ENCODE assay signal across 8 cellular contexts in the genomic region with DNA sequence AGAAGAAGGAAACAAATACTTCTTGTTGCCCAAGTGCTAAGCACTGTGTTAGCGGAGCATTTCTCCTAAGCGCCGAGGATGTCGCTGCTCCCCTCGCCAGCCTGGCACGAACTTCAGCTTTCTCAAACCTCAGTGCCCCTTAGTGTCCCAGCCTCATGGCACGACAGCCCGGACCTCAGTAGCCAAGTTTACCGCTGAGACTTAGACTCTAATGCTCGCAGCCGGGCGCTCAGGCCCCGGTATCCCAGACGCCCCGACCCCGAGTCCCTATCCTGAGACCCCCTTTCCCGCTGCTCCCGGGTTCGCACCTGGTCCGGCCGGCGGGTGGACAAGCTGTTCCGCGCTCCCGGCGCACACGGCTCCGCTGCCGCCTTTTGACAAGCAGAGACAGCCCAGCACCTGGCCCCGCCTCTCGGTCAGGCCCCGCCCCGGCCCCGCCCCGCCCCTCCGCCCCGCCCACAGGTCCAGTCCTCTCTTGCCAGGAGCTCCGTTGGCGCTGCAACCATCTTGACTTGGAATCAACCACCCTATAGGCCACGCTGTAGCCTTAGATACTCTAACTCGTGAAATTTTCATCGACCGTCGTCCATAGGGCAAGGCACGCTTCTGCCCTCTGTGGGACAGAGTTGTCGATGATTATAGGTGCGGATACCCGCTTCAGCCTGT. TPM values are rescaled to one million over a fixed set of nuclear protein-coding genes. Genes with fewer than 3 reads are reported as not detected.
DNase-seq lines count a peak whose midpoint lies in the region; ATAC-seq and TF ChIP-seq lines count a peak whose summit lies in the region.

A gene (minus strand): TSS at position 348 of the 666 bp plus-strand sequence. CDS start 25,881 bp downstream, outside the sequence.

- H3K36me3 ChIP-seq in Peyer's patch = no peaks in the 10 kb centered on the region

- H3K27me3 Mint-ChIP-seq in nephron (ENCODE audit: low read depth) = peaks cover 98% of the 10 kb centered on the region

- in situ Hi-C loops in Caki2 (cut with HindIII; ENCODE audit: low pct_unique_long_range_greater_than_20kb, low sequenced_read_pairs) = no loop called here

- TF ChIP-seq CTCF in Peyer's patch (IDR thresholded peaks at IDR 0.05) = peak in 3 of 6 experiments; percentile 28 to 45 (median 36)
- peak in 1 of 3 experiments; percentile 24 for TF ChIP-seq CTCF in nephron (IDR thresholded peaks at IDR 0.05; ENCODE audit: unreplicated experiment in 3 of 3)

- H3K9me3 Mint-ChIP-seq in nephron = no peaks in the 10 kb centered on the region

- TF ChIP-seq RAD21 in Ishikawa (IDR thresholded peaks at IDR 0.05; ENCODE audit: low read depth) = peak; percentile 23; the same call in 1 of the 2 replicates

- H3K4me1 Mint-ChIP-seq in nephron = peaks cover 16% of the 10 kb centered on the region

- H3K27ac ChIP-seq in Peyer's patch = peak within 1 kb of the TSS; percentile 67 to 92 (median 78)

- H3K27ac Mint-ChIP-seq in nephron = peak within 1 kb of the TSS in 1 of 3 experiments; percentile 66

- H3K4me3 ChIP-seq in Peyer's patch = peak within 1 kb of the TSS; percentile 51 to 61 (median 58)

- no peaks in the 10 kb centered on the region for H3K27me3 ChIP-seq in Peyer's patch

- 0 out of 2 replicates have a peak, but pooled peaks have one; percentile 34 for TF ChIP-seq EP300 in Ishikawa (IDR thresholded peaks at IDR 0.05; ENCODE audit: borderline replicate concordance)

- DNase-seq in Caki2 (ENCODE audit: low read depth) (peak; percentile 84), Peyer's patch (peak; percentile 72 to 98 (median 91)), activated T-helper 1 cell treated with Interleukin-2 at 50 U/mL for 16 hours (ENCODE audit: low read depth) (peak; percentile 51), fibroblast of peridontal ligament (ENCODE audit: extremely low read depth) (peak; percentile 77), stromal cell of bone marrow (ENCODE audit: low read depth) (peak; percentile 33)

- TF ChIP-seq POLR2A in Peyer's patch (IDR thresholded peaks at IDR 0.05) = peak; percentile 91 to 95

- H3K36me3 Mint-ChIP-seq in nephron (ENCODE audit: low read depth) = no peaks in the 10 kb centered on the region

- no peaks in the 10 kb centered on the region for H3K9me3 ChIP-seq in Peyer's patch

- peaks cover 2 to 24% (median 14%) of the 10 kb centered on the region in 4 donors for H3K4me1 ChIP-seq in Peyer's patch

- ATAC-seq in GM21526 (IDR thresholded peaks at IDR 0.05; ENCODE audit: low FRiP score, unreplicated experiment) = peak; percentile 64

- H3K4me3 Mint-ChIP-seq in nephron = peak within 1 kb of the TSS; percentile 77 to 86 (median 80)

TF ChIP-seq in Ishikawa, 13 proteins besides CTCF, POLR2A, EP300 and RAD21:
- TF ChIP-seq ZBTB7A (IDR thresholded peaks at IDR 0.05; ENCODE audit: low read depth) (0 out of 2 replicates have a peak, but pooled peaks have one; percentile 28), TEAD4 (IDR thresholded peaks at IDR 0.05) (no peak), TAF1 (IDR thresholded peaks at IDR 0.05; ENCODE audit: low read depth) (no peak), NFIC (IDR thresholded peaks at IDR 0.05) (peak; percentile 45), YY1 (IDR thresholded peaks at IDR 0.05; ENCODE audit: low read depth) (peak; percentile 74; the same call in 1 of the 2 replicates)
- TF ChIP-seq, protein P1, sequence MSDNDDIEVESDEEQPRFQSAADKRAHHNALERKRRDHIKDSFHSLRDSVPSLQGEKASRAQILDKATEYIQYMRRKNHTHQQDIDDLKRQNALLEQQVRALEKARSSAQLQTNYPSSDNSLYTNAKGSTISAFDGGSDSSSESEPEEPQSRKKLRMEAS (IDR thresholded peaks at IDR 0.05) = peak; percentile 93

RNA-seq across cellular contexts. Expression of the gene that starts here (rescaled TPM):
- total RNA-seq in Caki2 (2014; rRNA removed; shearing (Covaris generic); ENCODE audit: low replicate concordance) = 0.14 and 0.55 TPM in 2 replicates
- total RNA-seq in Peyer's patch = 100 to 1,000 TPM in 3 of 4 donors, 10 to 100 TPM in 1; 75.1 to 193 (median 156) TPM

Comparison
In these comparisons a context has a peak if more than half of its experiments do, and no peak if none do; other contexts are left out.
1. Peak in every context shown above with its lines: DNase-seq, ATAC-seq, H3K4me3 ChIP-seq and H3K27ac ChIP-seq.
2. RNA of the gene that starts here (total RNA-seq): 75.1 to 193 TPM in Peyer's patch; 0.14 to 0.55 TPM in Caki2; every median in the first group is over 10 times any median in the second.
3. Peak in DNase-seq in Caki2; RNA of the gene not detected or under 1 TPM.
4. DNase-seq: peak in every context shown above with its lines; median percentile 91 in Peyer's patch; 84 in Caki2; 77 in fibroblast of peridontal ligament; 51 in activated T-helper 1 cell treated with Interleukin-2 at 50 U/mL for 16 hours; 33 in stromal cell of bone marrow.